In the genomic region with DNA sequence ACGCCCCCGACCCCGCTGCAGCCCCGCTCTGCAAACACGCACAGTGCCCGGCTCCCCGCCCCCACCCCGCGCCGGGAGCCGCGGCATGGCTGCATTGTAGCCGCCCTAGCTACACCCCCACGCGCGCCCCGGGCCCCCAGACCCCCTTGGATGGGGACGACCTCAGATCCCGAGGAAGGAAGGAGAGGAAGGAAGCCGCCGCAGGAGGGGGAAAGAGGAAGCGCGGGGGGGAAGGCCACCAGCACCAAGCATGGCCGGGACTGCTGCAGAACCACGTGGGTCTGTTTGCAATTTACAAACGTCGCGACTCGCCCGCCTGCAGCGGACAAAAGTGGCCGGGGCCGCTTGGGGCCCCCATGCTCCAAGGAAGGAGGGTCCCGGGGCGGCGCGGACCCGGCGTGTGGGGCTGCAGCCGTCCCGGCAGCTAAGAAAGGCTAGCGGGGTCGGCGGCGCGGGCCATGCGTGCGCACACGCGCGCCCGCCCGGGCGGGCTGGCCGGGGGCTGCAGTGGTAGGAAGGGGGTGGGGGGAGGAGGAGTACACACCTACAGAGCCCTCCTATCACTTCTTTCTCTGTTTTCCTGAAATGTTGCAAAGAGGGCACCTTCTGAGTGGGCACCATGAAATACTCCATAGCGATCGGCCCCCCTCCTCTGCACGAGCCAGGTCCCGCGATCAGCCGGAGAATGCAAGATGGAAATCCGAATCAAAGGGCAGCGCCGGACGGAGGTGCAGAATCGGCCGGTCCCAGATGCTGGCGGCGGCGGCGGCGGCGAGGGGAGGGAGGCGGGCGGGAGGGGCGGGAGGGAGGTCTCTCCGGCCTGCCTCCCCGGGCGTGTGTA, we compare ENCODE assay signal across 8 cellular contexts. TPM values are rescaled to one million over a fixed set of nuclear protein-coding genes. Genes with fewer than 3 reads are reported as not detected.
DNase-seq lines count a peak whose midpoint lies in the region; ATAC-seq and TF ChIP-seq lines count a peak whose summit lies in the region.

No MANE protein-coding gene starts in this region.

- peak; percentile 39; the same call in 1 of the 2 replicates for TF ChIP-seq POLR2A in Raji (IDR thresholded peaks at IDR 0.05; ENCODE audit: insufficient read depth, low read depth, low read length)

- H3K4me3 Mint-ChIP-seq in stimulated activated naive B cell treated with anti-CD40 and anti-IgM and Interleukin-4, amounts not matched to agents 10 μg/mL and 1 μg/mL and 100 μg/mL, for 72 hours, result peak overlapping the region; percentile 93 to 95

- intact Hi-C loops in left colon (cut with DNase I, micrococcal nuclease), result no loop called here

- peak; percentile 11 for ATAC-seq in HG03432 (IDR thresholded peaks at IDR 0.05; ENCODE audit: unreplicated experiment)
- peak; percentile 12 for ATAC-seq in left colon
- peak; percentile 24 to 33 for ATAC-seq in stimulated activated naive B cell treated with anti-CD40 and anti-IgM and Interleukin-4, amounts not matched to agents 10 μg/mL and 1 μg/mL and 100 μg/mL, for 72 hours (replicated peaks)
- ATAC-seq in HG03565 (IDR thresholded peaks at IDR 0.05; ENCODE audit: unreplicated experiment), result no peak

- H3K27ac ChIP-seq in cingulate gyrus (ENCODE audit: low read depth, low read length), result peak overlapping the region; percentile 79

- no peaks in the 10 kb centered on the region; the same call in 1 of the 2 replicates for H3K36me3 ChIP-seq in GM06990 (ENCODE audit: control insufficient read depth, insufficient read depth, low read length)

- H3K4me1 Mint-ChIP-seq in stimulated activated naive B cell treated with anti-CD40 and anti-IgM and Interleukin-4, amounts not matched to agents 10 μg/mL and 1 μg/mL and 100 μg/mL, for 72 hours, result peaks cover 13 to 26% of the 10 kb centered on the region in 2 donors

- H3K27me3 Mint-ChIP-seq in stimulated activated naive B cell treated with anti-CD40 and anti-IgM and Interleukin-4, amounts not matched to agents 10 μg/mL and 1 μg/mL and 100 μg/mL, for 72 hours, result no peaks in the 10 kb centered on the region

- peak; percentile 36 for DNase-seq in AG08395 (ENCODE audit: low spot score)
- peak; percentile 68 for DNase-seq in GM06990 (ENCODE audit: extremely low read depth, insufficient read length)
- DNase-seq in left colon, result peak; percentile 66 to 67
- DNase-seq in stimulated activated naive B cell treated with anti-CD40 and anti-IgM and Interleukin-4, amounts not matched to agents 10 μg/mL and 1 μg/mL and 100 μg/mL, for 72 hours, result peak; percentile 45

- TF ChIP-seq CTCF in GM06990 (IDR thresholded peaks at IDR 0.05; ENCODE audit: insufficient read depth, low read length, poor library complexity, severe bottlenecking), result no peak

- peaks cover 7 to 11% of the 10 kb centered on the region in 2 donors for H3K36me3 Mint-ChIP-seq in stimulated activated naive B cell treated with anti-CD40 and anti-IgM and Interleukin-4, amounts not matched to agents 10 μg/mL and 1 μg/mL and 100 μg/mL, for 72 hours

- peak overlapping the region; percentile 94 for H3K27ac Mint-ChIP-seq in stimulated activated naive B cell treated with anti-CD40 and anti-IgM and Interleukin-4, amounts not matched to agents 10 μg/mL and 1 μg/mL and 100 μg/mL, for 72 hours

- H3K9me3 Mint-ChIP-seq in stimulated activated naive B cell treated with anti-CD40 and anti-IgM and Interleukin-4, amounts not matched to agents 10 μg/mL and 1 μg/mL and 100 μg/mL, for 72 hours, result no peaks in the 10 kb centered on the region

- H3K4me3 ChIP-seq in GM06990 (replicated peaks; ENCODE audit: low read depth, low read length), result peak overlapping the region; percentile 73

- no peaks in the 10 kb centered on the region for H3K27me3 ChIP-seq in GM06990 (replicated peaks; ENCODE audit: control insufficient read depth, insufficient read depth, low read length)

RNA-seq across cellular contexts. Expression of a gene that starts 0.5 kb away (rescaled TPM):
- total RNA-seq in left colon, result 1 to 10 TPM; 8.5 to 9.4 TPM

RNA-seq across cellular contexts. Expression of a gene that starts 30.5 kb away (rescaled TPM):
- total RNA-seq in left colon, result under 1 TPM; 0.46 to 0.50 TPM

RNA-seq across cellular contexts. Expression of a gene that starts 43.5 kb away (rescaled TPM):
- total RNA-seq in left colon, result 1 to 10 TPM; 1.6 to 3.6 TPM
